ENCODE assay signal across 19 cellular contexts in the genomic region with DNA sequence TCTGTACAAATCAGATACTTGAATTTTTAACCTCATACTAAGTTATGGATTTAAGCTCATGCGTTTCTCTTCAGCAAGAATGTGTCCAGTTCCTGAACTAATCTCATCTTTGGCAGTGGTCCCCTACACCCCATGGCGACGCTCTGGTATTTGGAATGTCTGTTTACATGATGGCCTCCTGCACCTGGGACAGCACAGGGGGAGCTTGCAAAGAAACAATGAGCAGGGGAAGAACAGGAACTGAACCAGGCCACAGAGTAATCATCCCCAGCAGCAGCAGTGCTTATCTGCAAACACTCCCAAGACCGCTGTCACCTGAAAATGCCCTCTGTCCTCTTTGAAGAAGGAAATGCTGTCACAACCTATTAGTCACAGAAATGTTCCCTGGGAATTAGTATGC.
A peak's percentile ranks its signal among the peaks of the same experiment; 100 is the strongest.
DNase-seq lines count a peak whose midpoint lies in the region; ATAC-seq, FAIRE-seq and TF ChIP-seq lines count a peak whose summit lies in the region.
"Had no signal": no experiment of that assay in that cellular context is flagged by ENCODE, and none has a peak within 500 bp of the region (broad histone marks: within the 10 kb centered on the region; RNA-seq: fewer than 3 reads in every experiment).

No MANE protein-coding gene starts in this region.

- no peak for TF ChIP-seq CTCF in cardiac muscle cell (IDR thresholded peaks at IDR 0.05; ENCODE audit: low read depth, low read length)

- POLR2A ChIA-PET in activated CD4-positive, alpha-beta T cell treated with anti-CD3 and anti-CD28 coated beads, Interleukin-2, amount 10 ng/mL, durations not matched to agents 7 days and 5 days (lab: Charles Lee), result no interaction called here

- no peaks in the 10 kb centered on the region for H3K27me3 Mint-ChIP-seq in activated CD4-positive, alpha-beta T cell treated with anti-CD3 and anti-CD28 coated beads, Interleukin-2, amount 10 ng/mL, durations not matched to agents 7 days and 5 days
- H3K27me3 Mint-ChIP-seq: stimulated activated naive CD8-positive, alpha-beta T cell treated with anti-CD3 and anti-CD28 coated beads, Interleukin-15, Interleukin-2, amounts not matched to agents 100 ng/mL and 50 ng/mL, for 24 hours; T-helper 17 cell had no signal

- no peak for ATAC-seq in left ventricle myocardium superior
- ATAC-seq in HG02885 (IDR thresholded peaks at IDR 0.05; ENCODE audit: poor library complexity, unreplicated experiment), result no peak
- ATAC-seq: T-helper 17 cell had no signal

- H3K9me3 Mint-ChIP-seq in activated CD4-positive, alpha-beta T cell treated with anti-CD3 and anti-CD28 coated beads, Interleukin-2, amount 10 ng/mL, durations not matched to agents 7 days and 5 days, result peaks cover 2% of the 10 kb centered on the region

- H3K9me3 ChIP-seq in cardiac muscle cell (ENCODE audit: low read depth) (no peaks in the 10 kb centered on the region), small intestine (ENCODE audit: control insufficient read depth, low read depth) (peaks cover 2% of the 10 kb centered on the region)
- H3K9me3 ChIP-seq: esophagus muscularis mucosa had no signal

- H3K36me3 Mint-ChIP-seq in activated CD4-positive, alpha-beta T cell treated with anti-CD3 and anti-CD28 coated beads, Interleukin-2, amount 10 ng/mL, durations not matched to agents 7 days and 5 days (ENCODE audit: low read depth), result no peaks in the 10 kb centered on the region

- no peaks in the 10 kb centered on the region for H3K4me1 Mint-ChIP-seq in activated CD4-positive, alpha-beta T cell treated with anti-CD3 and anti-CD28 coated beads, Interleukin-2, amount 10 ng/mL, durations not matched to agents 7 days and 5 days
- H3K4me1 Mint-ChIP-seq: T-helper 17 cell had no signal

- H3K4me1 ChIP-seq in cardiac muscle cell (ENCODE audit: low read depth) (peaks cover 15% of the 10 kb centered on the region), small intestine (ENCODE audit: control insufficient read depth in 2 of 2, insufficient read depth in 1 of 2, low read depth in 1 of 2, low read length in 1 of 2) (no peaks in the 10 kb centered on the region)
- H3K4me1 ChIP-seq: esophagus muscularis mucosa had no signal

- H3K4me3 ChIP-seq in cardiac muscle cell (no peak overlapping the region), small intestine (ENCODE audit: low read depth in 1 of 2, low read length in 2 of 2) (no peak overlapping the region)
- H3K4me3 ChIP-seq: esophagus muscularis mucosa, smooth muscle cell had no signal

- FAIRE-seq in small intestine (lab: Jason Lieb, UNC), result no peak
- FAIRE-seq: GM12892, urothelium cell line had no signal

- WGBS in small intestine, 3 donors, result 35 to 50% (median 39%) methylated on average over 4 of the region's 4 CpGs

- H3K27me3 ChIP-seq in cardiac muscle cell, result no peaks in the 10 kb centered on the region
- no peaks in the 10 kb centered on the region for H3K27me3 ChIP-seq in small intestine (ENCODE audit: control insufficient read depth in 2 of 2, insufficient read depth in 2 of 2, low read length in 2 of 2)
- H3K27me3 ChIP-seq: esophagus muscularis mucosa had no signal

- CTCF ChIA-PET in activated CD4-positive, alpha-beta T cell treated with anti-CD3 and anti-CD28 coated beads, Interleukin-2, amount 10 ng/mL, durations not matched to agents 7 days and 5 days (lab: Charles Lee), result no interaction called here

- peak overlapping the region; percentile 16 for H3K27ac ChIP-seq in cardiac muscle cell
- no peak overlapping the region for H3K27ac ChIP-seq in small intestine (ENCODE audit: low read depth in 1 of 2, low read length in 1 of 2)
- H3K27ac ChIP-seq: esophagus muscularis mucosa had no signal

- no peak overlapping the region for H3K4me3 Mint-ChIP-seq in activated CD4-positive, alpha-beta T cell treated with anti-CD3 and anti-CD28 coated beads, Interleukin-2, amount 10 ng/mL, durations not matched to agents 7 days and 5 days
- H3K4me3 Mint-ChIP-seq: stimulated activated naive CD8-positive, alpha-beta T cell treated with anti-CD3 and anti-CD28 coated beads, Interleukin-15, Interleukin-2, amounts not matched to agents 100 ng/mL and 50 ng/mL, for 24 hours; T-helper 17 cell had no signal

- intact Hi-C loops in left ventricle myocardium superior (cut with micrococcal nuclease), result no loop called here

- no peaks in the 10 kb centered on the region for H3K36me3 ChIP-seq in cardiac muscle cell
- H3K36me3 ChIP-seq in small intestine (ENCODE audit: control insufficient read depth in 2 of 2, insufficient read depth in 2 of 2, low read length in 2 of 2), result no peaks in the 10 kb centered on the region
- H3K36me3 ChIP-seq: esophagus muscularis mucosa had no signal

- DNase-seq in cardiac muscle cell (ENCODE audit: low read depth in 1 of 2, low spot score in 1 of 2) (peak; percentile 15 to 35), left ventricle myocardium superior (no peak), SHP77 treated with DMSO at 0.1 percent for 48 hours (lab: John Stamatoyannopoulos, UW) (peak; percentile 8), iPS DF 19.7 (ENCODE audit: low read depth, low spot score) (peak; percentile 52), small intestine (peak; percentile 24), hippocampal formation (lab: John Stamatoyannopoulos, UW) (no peak)
- DNase-seq in activated CD4-positive, alpha-beta T cell treated with anti-CD3 and anti-CD28 coated beads, Interleukin-2, amount 10 ng/mL, durations not matched to agents 7 days and 5 days, result no peak
- DNase-seq: 8988T; activated CD4-positive, alpha-beta T cell treated with anti-CD3 and anti-CD28 coated beads for 4 hours; activated T-cell treated with anti-CD3 and anti-CD28 coated beads, Interleukin-2, amount 50 U/mL, for 48 hours; NCI-H1048; occipital lobe; T-helper 17 cell had no signal

- no peak overlapping the region for H3K27ac Mint-ChIP-seq in activated CD4-positive, alpha-beta T cell treated with anti-CD3 and anti-CD28 coated beads, Interleukin-2, amount 10 ng/mL, durations not matched to agents 7 days and 5 days
- H3K27ac Mint-ChIP-seq: stimulated activated naive CD8-positive, alpha-beta T cell treated with anti-CD3 and anti-CD28 coated beads, Interleukin-15, Interleukin-2, amounts not matched to agents 100 ng/mL and 50 ng/mL, for 24 hours; T-helper 17 cell had no signal

Comparison
In these comparisons a context has a peak if more than half of its experiments do, and no peak if none do; other contexts are left out.
1. DNase-seq: peak in cardiac muscle cell (2 of 2), SHP77 treated with DMSO at 0.1 percent for 48 hours (single experiment), iPS DF 19.7 (single experiment) and small intestine (single experiment); none in left ventricle myocardium superior (single experiment), hippocampal formation (0 of 2) and activated CD4-positive, alpha-beta T cell treated with anti-CD3 and anti-CD28 coated beads, Interleukin-2, amount 10 ng/mL, durations not matched to agents 7 days and 5 days (single experiment).